ENCODE assay signal across 8 cellular contexts in genomic region chr22:41862160-41862529, GRCh38. TPM values are rescaled to one million over a fixed set of nuclear protein-coding genes. Genes with fewer than 3 reads are reported as not detected.
DNase-seq lines count a peak whose midpoint lies in the region; ATAC-seq and TF ChIP-seq lines count a peak whose summit lies in the region.

No MANE protein-coding gene starts in this region.

- ATAC-seq in HG03135 (IDR thresholded peaks at IDR 0.05; ENCODE audit: unreplicated experiment): peak; percentile 44

- H3K4me3 ChIP-seq in fibroblast of villous mesenchyme (ENCODE audit: low read depth, low read length): no peak overlapping the region

- DNase-seq in GM19240 (ENCODE audit: insufficient read length, low spot score): peak; percentile 35
- peak; percentile 26 for DNase-seq in activated CD4-positive, alpha-beta T cell treated with anti-CD3 and anti-CD28 coated beads, Interleukin-2, amount 10 ng/mL, durations not matched to agents 7 days and 5 days
- DNase-seq in fibroblast of villous mesenchyme (ENCODE audit: low read depth): peak; percentile 69
- DNase-seq in stimulated activated CD4-positive, alpha-beta T cell treated with anti-CD3 and anti-CD28 coated beads, Interleukin-4, amount 100 ng/mL, for 4 hours: peak; percentile 41 to 67
- no peak for DNase-seq in amygdala (lab: John Stamatoyannopoulos, UW)
- DNase-seq in NCI-H446 treated with DMSO at 0.1 percent for 48 hours (lab: John Stamatoyannopoulos, UW): no peak
- no peak for DNase-seq in NCI-H1092 (lab: John Stamatoyannopoulos, UW)

- peak overlapping the region; percentile 69 for H3K27ac Mint-ChIP-seq in activated CD4-positive, alpha-beta T cell treated with anti-CD3 and anti-CD28 coated beads, Interleukin-2, amount 10 ng/mL, durations not matched to agents 7 days and 5 days

- no peaks in the 10 kb centered on the region for H3K27me3 Mint-ChIP-seq in activated CD4-positive, alpha-beta T cell treated with anti-CD3 and anti-CD28 coated beads, Interleukin-2, amount 10 ng/mL, durations not matched to agents 7 days and 5 days

- no peak overlapping the region for H3K4me3 Mint-ChIP-seq in activated CD4-positive, alpha-beta T cell treated with anti-CD3 and anti-CD28 coated beads, Interleukin-2, amount 10 ng/mL, durations not matched to agents 7 days and 5 days

- POLR2A ChIA-PET in activated CD4-positive, alpha-beta T cell treated with anti-CD3 and anti-CD28 coated beads, Interleukin-2, amount 10 ng/mL, durations not matched to agents 7 days and 5 days (lab: Charles Lee): interaction anchor here (0.7 kb wide), 1 partner anchor 22 kb away, joined by 3 read pairs; no protein-coding TSS in a partner anchor

- H3K36me3 Mint-ChIP-seq in activated CD4-positive, alpha-beta T cell treated with anti-CD3 and anti-CD28 coated beads, Interleukin-2, amount 10 ng/mL, durations not matched to agents 7 days and 5 days (ENCODE audit: low read depth): peaks cover 12% of the 10 kb centered on the region

- no peak for TF ChIP-seq CTCF in fibroblast of villous mesenchyme (IDR thresholded peaks at IDR 0.05; ENCODE audit: insufficient read depth, low read depth, low read length)

- no peaks in the 10 kb centered on the region for H3K9me3 Mint-ChIP-seq in activated CD4-positive, alpha-beta T cell treated with anti-CD3 and anti-CD28 coated beads, Interleukin-2, amount 10 ng/mL, durations not matched to agents 7 days and 5 days

- CTCF ChIA-PET in activated CD4-positive, alpha-beta T cell treated with anti-CD3 and anti-CD28 coated beads, Interleukin-2, amount 10 ng/mL, durations not matched to agents 7 days and 5 days (lab: Charles Lee): interaction anchor here (0.6 to 1.8 kb wide), 14 partner anchors 8 to 165 kb away, joined by 3 to 7 read pairs (median 4); no protein-coding TSS in a partner anchor

- peaks cover 68% of the 10 kb centered on the region for H3K4me1 Mint-ChIP-seq in activated CD4-positive, alpha-beta T cell treated with anti-CD3 and anti-CD28 coated beads, Interleukin-2, amount 10 ng/mL, durations not matched to agents 7 days and 5 days

RNA-seq across cellular contexts. Expression of gene SREBF2, which starts 29.2 kb away (rescaled TPM):
- total RNA-seq in activated CD4-positive, alpha-beta T cell treated with anti-CD3 and anti-CD28 coated beads, Interleukin-2, amount 10 ng/mL, durations not matched to agents 7 days and 5 days: 10 to 100 TPM; 92.4 to 95.7 TPM
- 83.3 and 104 TPM in 2 replicates for total RNA-seq in fibroblast of villous mesenchyme

RNA-seq across cellular contexts. Expression of gene SHISA8, which starts 52.7 kb away (rescaled TPM):
- not detected for total RNA-seq in activated CD4-positive, alpha-beta T cell treated with anti-CD3 and anti-CD28 coated beads, Interleukin-2, amount 10 ng/mL, durations not matched to agents 7 days and 5 days
- total RNA-seq in fibroblast of villous mesenchyme: not detected in 2 replicates

Comparison
In these comparisons a context has a peak if more than half of its experiments do, and no peak if none do; other contexts are left out.
1. DNase-seq: peak in GM19240 (single experiment), activated CD4-positive, alpha-beta T cell treated with anti-CD3 and anti-CD28 coated beads, Interleukin-2, amount 10 ng/mL, durations not matched to agents 7 days and 5 days (single experiment), fibroblast of villous mesenchyme (single experiment) and stimulated activated CD4-positive, alpha-beta T cell treated with anti-CD3 and anti-CD28 coated beads, Interleukin-4, amount 100 ng/mL, for 4 hours (2 of 2); none in amygdala (0 of 56), NCI-H446 treated with DMSO at 0.1 percent for 48 hours (single experiment) and NCI-H1092 (single experiment).